Comparison of ENCODE assay signal across 8 cellular contexts in genomic region chr17:2239882-2240430, GRCh38.
DNase-seq lines count a peak whose midpoint lies in the region; ATAC-seq, FAIRE-seq and TF ChIP-seq lines count a peak whose summit lies in the region.

No MANE protein-coding gene starts in this region.

- H2AK5ac ChIP-seq in mesendoderm (ENCODE audit: low read length): no peak overlapping the region

- no peak overlapping the region for H3K9ac ChIP-seq in mesendoderm (ENCODE audit: low read length)

- TF ChIP-seq CTCF in GM12865 (IDR thresholded peaks at IDR 0.05; ENCODE audit: insufficient read depth, low read depth, low read length, missing control alignments): no peak
- TF ChIP-seq CTCF in Calu3 (IDR thresholded peaks at IDR 0.05; ENCODE audit: unreplicated experiment): no peak

- no peak overlapping the region for H3K27ac ChIP-seq in mesendoderm (ENCODE audit: low read depth, low read length)

- H3K4me3 Mint-ChIP-seq in Calu3 (ENCODE audit: low read depth, unreplicated experiment): no peak overlapping the region

- no peak overlapping the region for H3K18ac ChIP-seq in mesendoderm (ENCODE audit: low read length)

- no TSS peak for BruUV-seq in Calu3 (replicated peaks; lab: Mats Ljungman, UMichigan)

- no peaks in the 10 kb centered on the region for H3K27me3 Mint-ChIP-seq in Calu3 (ENCODE audit: unreplicated experiment)

- CTCF ChIA-PET in Calu3 (lab: Charles Lee): no interaction called here

- no peak overlapping the region for H2BK5ac ChIP-seq in mesendoderm (ENCODE audit: low read length)

- no peaks in the 10 kb centered on the region for H3K79me2 ChIP-seq in mesendoderm (ENCODE audit: control insufficient read depth, insufficient read depth, low read length)

- peaks cover 6% of the 10 kb centered on the region for H3K36me3 Mint-ChIP-seq in Calu3 (ENCODE audit: insufficient read depth, unreplicated experiment)

- no peaks in the 10 kb centered on the region for H3K4me1 ChIP-seq in mesendoderm (ENCODE audit: control insufficient read depth, low read depth, low read length)

- FAIRE-seq in frontal cortex (lab: Jason Lieb, UNC): no peak

- H3K27me3 ChIP-seq in mesendoderm (ENCODE audit: insufficient read depth, low read length, poor library complexity): no peaks in the 10 kb centered on the region

- no peak overlapping the region for H3K4ac ChIP-seq in mesendoderm (ENCODE audit: low read depth, low read length)

- no peaks in the 10 kb centered on the region for H3K9me3 Mint-ChIP-seq in Calu3 (ENCODE audit: low read depth, unreplicated experiment)

- H3K27ac Mint-ChIP-seq in Calu3 (ENCODE audit: unreplicated experiment): no peak overlapping the region

- ATAC-seq in GM21737 (IDR thresholded peaks at IDR 0.05; ENCODE audit: unreplicated experiment): peak; percentile 56

- DNase-seq in GM12865 (ENCODE audit: low read depth) (peak; percentile 92), NCI-H2171 treated with DMSO at 0.1 percent for 48 hours (lab: John Stamatoyannopoulos, UW) (peak; percentile 78), amniotic stem cell (lab: John Stamatoyannopoulos, UW) (peak; percentile 64), mesendoderm (peak; percentile 36), mesenteric fat pad (ENCODE audit: low spot score) (no peak), frontal cortex (ENCODE audit: low spot score in 2 of 2) (no peak), Calu3 (no peak)

- H4K5ac ChIP-seq in mesendoderm (ENCODE audit: low read length): no peak overlapping the region

- no peaks in the 10 kb centered on the region for H3K4me1 Mint-ChIP-seq in Calu3 (ENCODE audit: low read depth, unreplicated experiment)

- no peak overlapping the region for H3K4me2 ChIP-seq in mesendoderm (ENCODE audit: low read length)

- no peak overlapping the region for H4K8ac ChIP-seq in mesendoderm (ENCODE audit: low read depth, low read length)

- no peak overlapping the region for H3K56ac ChIP-seq in mesendoderm (ENCODE audit: low read length)

- H2BK15ac ChIP-seq in mesendoderm (replicated peaks; ENCODE audit: low read depth): no peak overlapping the region

- no CpG with 5 or more reads among the region's 10 CpGs for WGBS in mesendoderm (ENCODE audit: extremely low coverage, insufficient coverage, low lambda C conversion rate)

- H3K23ac ChIP-seq in mesendoderm (ENCODE audit: low read length): no peak overlapping the region

- H2BK120ac ChIP-seq in mesendoderm (ENCODE audit: low read depth, low read length): no peak overlapping the region

- H3K36me3 ChIP-seq in mesendoderm (ENCODE audit: control insufficient read depth, insufficient read depth, low read length): peaks cover 2% of the 10 kb centered on the region

- intact Hi-C loops in Calu3 (cut with micrococcal nuclease; ENCODE audit: unreplicated experiment): no loop called here

- no peaks in the 10 kb centered on the region for H3K79me1 ChIP-seq in mesendoderm (ENCODE audit: low read length)

- H3K4me3 ChIP-seq in GM12865 (ENCODE audit: low read depth, low read length): peak overlapping the region; percentile 49
- no peak overlapping the region for H3K4me3 ChIP-seq in mesendoderm (ENCODE audit: low read length)

Comparison
In these comparisons a context has a peak if more than half of its experiments do, and no peak if none do; other contexts are left out.
1. DNase-seq: peak in GM12865 (single experiment), NCI-H2171 treated with DMSO at 0.1 percent for 48 hours (single experiment), amniotic stem cell (single experiment) and mesendoderm (single experiment); none in mesenteric fat pad (single experiment), frontal cortex (0 of 2) and Calu3 (single experiment).